In the genomic region with DNA sequence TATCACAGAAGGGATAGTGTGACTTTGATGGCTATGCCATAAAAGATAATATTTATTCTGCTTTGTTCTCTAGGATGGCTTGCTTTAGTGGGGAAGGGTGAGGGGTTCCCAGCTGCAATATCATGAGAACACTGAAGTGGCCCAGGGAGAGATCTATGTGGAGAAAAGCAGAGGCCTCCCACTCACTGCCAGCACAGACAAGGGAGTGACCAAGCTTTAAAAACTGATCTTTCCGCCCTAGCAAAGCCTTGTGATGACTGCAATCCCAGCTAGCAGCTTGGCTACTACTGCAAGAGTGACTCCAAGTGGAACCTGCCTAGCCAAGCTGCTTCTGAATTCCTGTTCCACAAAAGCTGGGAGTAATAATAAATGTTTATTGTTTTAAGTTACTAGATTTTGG, we compare ENCODE assay signal across 23 cellular contexts.
"Had no signal": no experiment of that assay in that cellular context is flagged by ENCODE, and none has a peak within 500 bp of the region (broad histone marks: within the 10 kb centered on the region; RNA-seq: fewer than 3 reads in every experiment).

No MANE protein-coding gene starts in this region.

- H3K27ac ChIP-seq: coronary artery, dorsolateral prefrontal cortex, esophagus muscularis mucosa, foreskin keratinocyte, gastroesophageal sphincter, heart left ventricle, hepatocyte, left lung, lower lobe of right lung had no signal

- H3K4me3 ChIP-seq: coronary artery, dorsolateral prefrontal cortex, esophagus muscularis mucosa, gastroesophageal sphincter, heart left ventricle, hepatocyte, left lung, lower lobe of right lung, mucosa of descending colon had no signal

- H3K36me3 Mint-ChIP-seq: immature natural killer cell, mesothelial cell of epicardium, naive B cell had no signal

- DNase-seq: dermis blood vessel endothelial cell; dorsolateral prefrontal cortex; effector CD4-positive, alpha-beta T cell; effector memory CD4-positive, alpha-beta T cell; foreskin keratinocyte; heart left ventricle; hypothalamus; immature natural killer cell; islet precursor cell; kidney; kidney glomerular epithelial cell; left colon; left lung; left ventricle myocardium superior; lower lobe of right lung; mesenchymal stem cell; mucosa of descending colon; naive B cell had no signal

- H3K27me3 ChIP-seq: esophagus muscularis mucosa, foreskin keratinocyte, gastroesophageal sphincter, heart left ventricle, hepatocyte, left lung had no signal

- H3K27ac Mint-ChIP-seq: immature natural killer cell, mesothelial cell of epicardium, naive B cell had no signal

- H3K4me1 Mint-ChIP-seq: immature natural killer cell, mesothelial cell of epicardium had no signal

- H3K9me3 Mint-ChIP-seq: immature natural killer cell, mesothelial cell of epicardium, naive B cell had no signal

- H3K4me1 ChIP-seq: esophagus muscularis mucosa, gastroesophageal sphincter, left lung, lower lobe of right lung had no signal

- H2AFZ ChIP-seq: hepatocyte had no signal

- H3K9me3 ChIP-seq: esophagus muscularis mucosa, gastroesophageal sphincter, heart left ventricle, left lung, lower lobe of right lung, mucosa of descending colon had no signal

- H3K4me2 ChIP-seq: hepatocyte had no signal

- H3K79me2 ChIP-seq: hepatocyte had no signal

- H3K4me3 Mint-ChIP-seq: immature natural killer cell, mesothelial cell of epicardium had no signal

- H3K36me3 ChIP-seq: esophagus muscularis mucosa, gastroesophageal sphincter, heart left ventricle, left lung, lower lobe of right lung had no signal
